In genomic region chrX:101407748-101408529, GRCh38 we compare ENCODE assay signal across 1 cellular context.
A peak's percentile ranks its signal among the peaks of the same experiment; 100 is the strongest.
TF ChIP-seq lines count a peak whose summit lies in the region.

Gene GLA, minus strand, starts transcription at chrX:101407925. Its CDS starts 22 bp downstream, at chrX:101407903.
Gene HNRNPH2, plus strand, starts transcription at chrX:101408222. Its CDS starts 3,767 bp downstream, at chrX:101411989.

TF ChIP-seq in HCT116, 20 proteins besides CTCF, POLR2A, EP300 and RAD21 (continued from another document):
- TF ChIP-seq ZBTB33 (IDR thresholded peaks at IDR 0.05; ENCODE audit: extremely low read depth, insufficient replicate concordance, low read length) (no peak), POLR2AphosphoS5 (IDR thresholded peaks at IDR 0.05; ENCODE audit: low read depth, low read length) (peak; percentile 75), SIN3A (IDR thresholded peaks at IDR 0.05; ENCODE audit: low read depth) (peak; percentile 63; the same call in 1 of the 2 replicates), YY1 (IDR thresholded peaks at IDR 0.05; ENCODE audit: extremely low read depth, insufficient replicate concordance, low read depth, low read length) (peak; percentile 74)
